In the genomic region with DNA sequence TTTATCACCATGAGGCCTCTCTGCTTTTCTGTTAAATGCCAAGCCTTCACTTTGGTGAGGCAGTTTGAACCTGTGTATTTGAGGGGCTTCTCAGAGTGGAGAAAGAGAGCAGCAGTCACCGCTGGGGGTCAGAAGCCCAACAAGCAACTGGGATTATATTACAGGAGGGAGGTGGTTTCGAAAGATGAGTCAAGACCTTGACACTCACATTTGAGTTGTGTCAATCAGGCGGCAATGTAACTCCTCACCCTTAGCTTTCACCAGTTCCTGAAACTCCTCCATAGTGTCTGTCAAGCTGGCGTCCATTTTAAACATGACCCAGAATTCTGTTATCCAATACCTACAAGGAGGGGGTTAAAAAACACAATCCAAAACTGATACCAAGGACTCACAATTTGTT, we compare ENCODE assay signal across 1 cellular context.
TF ChIP-seq lines count a peak whose summit lies in the region.

No MANE protein-coding gene starts in this region.

TF ChIP-seq in GM23338, 12 proteins besides CTCF, POLR2A, EP300 and RAD21 (continued from another document):
- TF ChIP-seq, protein P1, sequence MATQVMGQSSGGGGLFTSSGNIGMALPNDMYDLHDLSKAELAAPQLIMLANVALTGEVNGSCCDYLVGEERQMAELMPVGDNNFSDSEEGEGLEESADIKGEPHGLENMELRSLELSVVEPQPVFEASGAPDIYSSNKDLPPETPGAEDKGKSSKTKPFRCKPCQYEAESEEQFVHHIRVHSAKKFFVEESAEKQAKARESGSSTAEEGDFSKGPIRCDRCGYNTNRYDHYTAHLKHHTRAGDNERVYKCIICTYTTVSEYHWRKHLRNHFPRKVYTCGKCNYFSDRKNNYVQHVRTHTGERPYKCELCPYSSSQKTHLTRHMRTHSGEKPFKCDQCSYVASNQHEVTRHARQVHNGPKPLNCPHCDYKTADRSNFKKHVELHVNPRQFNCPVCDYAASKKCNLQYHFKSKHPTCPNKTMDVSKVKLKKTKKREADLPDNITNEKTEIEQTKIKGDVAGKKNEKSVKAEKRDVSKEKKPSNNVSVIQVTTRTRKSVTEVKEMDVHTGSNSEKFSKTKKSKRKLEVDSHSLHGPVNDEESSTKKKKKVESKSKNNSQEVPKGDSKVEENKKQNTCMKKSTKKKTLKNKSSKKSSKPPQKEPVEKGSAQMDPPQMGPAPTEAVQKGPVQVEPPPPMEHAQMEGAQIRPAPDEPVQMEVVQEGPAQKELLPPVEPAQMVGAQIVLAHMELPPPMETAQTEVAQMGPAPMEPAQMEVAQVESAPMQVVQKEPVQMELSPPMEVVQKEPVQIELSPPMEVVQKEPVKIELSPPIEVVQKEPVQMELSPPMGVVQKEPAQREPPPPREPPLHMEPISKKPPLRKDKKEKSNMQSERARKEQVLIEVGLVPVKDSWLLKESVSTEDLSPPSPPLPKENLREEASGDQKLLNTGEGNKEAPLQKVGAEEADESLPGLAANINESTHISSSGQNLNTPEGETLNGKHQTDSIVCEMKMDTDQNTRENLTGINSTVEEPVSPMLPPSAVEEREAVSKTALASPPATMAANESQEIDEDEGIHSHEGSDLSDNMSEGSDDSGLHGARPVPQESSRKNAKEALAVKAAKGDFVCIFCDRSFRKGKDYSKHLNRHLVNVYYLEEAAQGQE (IDR thresholded peaks at IDR 0.05; ENCODE audit: unreplicated experiment), result no peak
- no peak for TF ChIP-seq CREB1 (CRISPR knock-in tag; IDR thresholded peaks at IDR 0.05; ENCODE audit: low read depth)
- TF ChIP-seq NANOG (IDR thresholded peaks at IDR 0.05; ENCODE audit: borderline replicate concordance), result no peak
- no peak for TF ChIP-seq ZNF331 (CRISPR knock-in tag; IDR thresholded peaks at IDR 0.05; ENCODE audit: low read depth)
- TF ChIP-seq EZH2 (IDR thresholded peaks at IDR 0.05; ENCODE audit: low read depth, unreplicated experiment), result no peak
- no peak for TF ChIP-seq POLR2AphosphoS5 (IDR thresholded peaks at IDR 0.05; ENCODE audit: low read depth)
- TF ChIP-seq, protein P2, sequence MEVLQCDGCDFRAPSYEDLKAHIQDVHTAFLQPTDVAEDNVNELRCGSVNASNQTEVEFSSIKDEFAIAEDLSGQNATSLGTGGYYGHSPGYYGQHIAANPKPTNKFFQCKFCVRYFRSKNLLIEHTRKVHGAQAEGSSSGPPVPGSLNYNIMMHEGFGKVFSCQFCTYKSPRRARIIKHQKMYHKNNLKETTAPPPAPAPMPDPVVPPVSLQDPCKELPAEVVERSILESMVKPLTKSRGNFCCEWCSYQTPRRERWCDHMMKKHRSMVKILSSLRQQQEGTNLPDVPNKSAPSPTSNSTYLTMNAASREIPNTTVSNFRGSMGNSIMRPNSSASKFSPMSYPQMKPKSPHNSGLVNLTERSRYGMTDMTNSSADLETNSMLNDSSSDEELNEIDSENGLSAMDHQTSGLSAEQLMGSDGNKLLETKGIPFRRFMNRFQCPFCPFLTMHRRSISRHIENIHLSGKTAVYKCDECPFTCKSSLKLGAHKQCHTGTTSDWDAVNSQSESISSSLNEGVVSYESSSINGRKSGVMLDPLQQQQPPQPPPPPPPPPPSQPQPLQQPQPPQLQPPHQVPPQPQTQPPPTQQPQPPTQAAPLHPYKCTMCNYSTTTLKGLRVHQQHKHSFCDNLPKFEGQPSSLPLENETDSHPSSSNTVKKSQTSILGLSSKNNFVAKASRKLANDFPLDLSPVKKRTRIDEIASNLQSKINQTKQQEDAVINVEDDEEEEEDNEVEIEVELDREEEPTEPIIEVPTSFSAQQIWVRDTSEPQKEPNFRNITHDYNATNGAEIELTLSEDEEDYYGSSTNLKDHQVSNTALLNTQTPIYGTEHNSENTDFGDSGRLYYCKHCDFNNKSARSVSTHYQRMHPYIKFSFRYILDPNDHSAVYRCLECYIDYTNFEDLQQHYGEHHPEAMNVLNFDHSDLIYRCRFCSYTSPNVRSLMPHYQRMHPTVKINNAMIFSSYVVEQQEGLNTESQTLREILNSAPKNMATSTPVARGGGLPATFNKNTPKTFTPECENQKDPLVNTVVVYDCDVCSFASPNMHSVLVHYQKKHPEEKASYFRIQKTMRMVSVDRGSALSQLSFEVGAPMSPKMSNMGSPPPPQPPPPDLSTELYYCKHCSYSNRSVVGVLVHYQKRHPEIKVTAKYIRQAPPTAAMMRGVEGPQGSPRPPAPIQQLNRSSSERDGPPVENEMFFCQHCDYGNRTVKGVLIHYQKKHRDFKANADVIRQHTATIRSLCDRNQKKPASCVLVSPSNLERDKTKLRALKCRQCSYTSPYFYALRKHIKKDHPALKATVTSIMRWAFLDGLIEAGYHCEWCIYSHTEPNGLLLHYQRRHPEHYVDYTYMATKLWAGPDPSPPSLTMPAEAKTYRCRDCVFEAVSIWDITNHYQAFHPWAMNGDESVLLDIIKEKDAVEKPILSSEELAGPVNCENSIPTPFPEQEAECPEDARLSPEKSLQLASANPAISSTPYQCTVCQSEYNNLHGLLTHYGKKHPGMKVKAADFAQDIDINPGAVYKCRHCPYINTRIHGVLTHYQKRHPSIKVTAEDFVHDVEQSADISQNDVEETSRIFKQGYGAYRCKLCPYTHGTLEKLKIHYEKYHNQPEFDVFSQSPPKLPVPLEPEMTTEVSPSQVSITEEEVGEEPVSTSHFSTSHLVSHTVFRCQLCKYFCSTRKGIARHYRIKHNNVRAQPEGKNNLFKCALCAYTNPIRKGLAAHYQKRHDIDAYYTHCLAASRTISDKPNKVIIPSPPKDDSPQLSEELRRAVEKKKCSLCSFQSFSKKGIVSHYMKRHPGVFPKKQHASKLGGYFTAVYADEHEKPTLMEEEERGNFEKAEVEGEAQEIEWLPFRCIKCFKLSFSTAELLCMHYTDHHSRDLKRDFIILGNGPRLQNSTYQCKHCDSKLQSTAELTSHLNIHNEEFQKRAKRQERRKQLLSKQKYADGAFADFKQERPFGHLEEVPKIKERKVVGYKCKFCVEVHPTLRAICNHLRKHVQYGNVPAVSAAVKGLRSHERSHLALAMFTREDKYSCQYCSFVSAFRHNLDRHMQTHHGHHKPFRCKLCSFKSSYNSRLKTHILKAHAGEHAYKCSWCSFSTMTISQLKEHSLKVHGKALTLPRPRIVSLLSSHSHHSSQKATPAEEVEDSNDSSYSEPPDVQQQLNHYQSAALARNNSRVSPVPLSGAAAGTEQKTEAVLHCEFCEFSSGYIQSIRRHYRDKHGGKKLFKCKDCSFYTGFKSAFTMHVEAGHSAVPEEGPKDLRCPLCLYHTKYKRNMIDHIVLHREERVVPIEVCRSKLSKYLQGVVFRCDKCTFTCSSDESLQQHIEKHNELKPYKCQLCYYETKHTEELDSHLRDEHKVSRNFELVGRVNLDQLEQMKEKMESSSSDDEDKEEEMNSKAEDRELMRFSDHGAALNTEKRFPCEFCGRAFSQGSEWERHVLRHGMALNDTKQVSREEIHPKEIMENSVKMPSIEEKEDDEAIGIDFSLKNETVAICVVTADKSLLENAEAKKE (CRISPR knock-in tag; IDR thresholded peaks at IDR 0.05), result no peak
